Comparison of ENCODE assay signal across 1 cellular context in genomic region chr6:55174211-55175013, GRCh38.
TF ChIP-seq lines count a peak whose summit lies in the region.

Gene HCRTR2, plus strand, starts transcription at chr6:55174515. Its CDS starts 73 bp downstream, at chr6:55174588.

TF ChIP-seq in WTC11, 78 proteins besides CTCF, POLR2A, EP300 and RAD21 (continued from another document):
- TF ChIP-seq AR (CRISPR knock-in tag; IDR thresholded peaks at IDR 0.05), result no peak
- TF ChIP-seq IRF2 (CRISPR knock-in tag; IDR thresholded peaks at IDR 0.05; ENCODE audit: borderline replicate concordance, low read depth), result no peak
- no peak for TF ChIP-seq OVOL2 (CRISPR knock-in tag; IDR thresholded peaks at IDR 0.05; ENCODE audit: borderline replicate concordance)
- no peak for TF ChIP-seq ZBTB43 (CRISPR knock-in tag; IDR thresholded peaks at IDR 0.05)
- no peak for TF ChIP-seq IRF1 (CRISPR knock-in tag; IDR thresholded peaks at IDR 0.05)
- no peak for TF ChIP-seq ZNF423 (CRISPR knock-in tag; IDR thresholded peaks at IDR 0.05)
- TF ChIP-seq PRRX2 (CRISPR knock-in tag; IDR thresholded peaks at IDR 0.05), result no peak
- no peak for TF ChIP-seq NFE2L1 (CRISPR knock-in tag; IDR thresholded peaks at IDR 0.05)
- TF ChIP-seq ATF2 (CRISPR knock-in tag; IDR thresholded peaks at IDR 0.05; ENCODE audit: borderline replicate concordance, low read depth), result no peak
- TF ChIP-seq EMX1 (CRISPR knock-in tag; IDR thresholded peaks at IDR 0.05), result no peak
